ENCODE assay signal across 22 cellular contexts in genomic region chr17:20306924-20307323, GRCh38.
"Had no signal": no experiment of that assay in that cellular context is flagged by ENCODE, and none has a peak within 500 bp of the region (broad histone marks: within the 10 kb centered on the region; RNA-seq: fewer than 3 reads in every experiment).

No MANE protein-coding gene starts in this region.

- H3K4me2 ChIP-seq: KMS-11, PC-9 had no signal

- ATAC-seq: HepG2 had no signal

- DNase-seq: IMR-90; Kasumi-1; NCI-H1048; NCI-H1105; NCI-H1417 treated with DMSO at 0.1 percent for 48 hours; NCI-H146; NCI-H1694 treated with DMSO at 0.1 percent for 48 hours; NCI-H1930; NCI-H2081; NCI-H2107; NCI-H226; NCI-H446; NCI-H510A; NCI-H524 treated with DMSO at 0.1 percent for 48 hours; NCI-H69; NCI-H774; NK-92 treated with Interleukin-12 subunit alpha and Interleukin-12 subunit beta, amount 100 ng/mL, for 24 hours; PC-9; SHP77 had no signal

- H3K4me3 ChIP-seq: PC-9 had no signal

- H3K9ac ChIP-seq: KMS-11 had no signal

- H3K27ac ChIP-seq: KMS-11, PC-9, RWPE1 had no signal

- H2AFZ ChIP-seq: PC-9 had no signal
